13 cellular contexts compared by ENCODE assay signal in the genomic region with DNA sequence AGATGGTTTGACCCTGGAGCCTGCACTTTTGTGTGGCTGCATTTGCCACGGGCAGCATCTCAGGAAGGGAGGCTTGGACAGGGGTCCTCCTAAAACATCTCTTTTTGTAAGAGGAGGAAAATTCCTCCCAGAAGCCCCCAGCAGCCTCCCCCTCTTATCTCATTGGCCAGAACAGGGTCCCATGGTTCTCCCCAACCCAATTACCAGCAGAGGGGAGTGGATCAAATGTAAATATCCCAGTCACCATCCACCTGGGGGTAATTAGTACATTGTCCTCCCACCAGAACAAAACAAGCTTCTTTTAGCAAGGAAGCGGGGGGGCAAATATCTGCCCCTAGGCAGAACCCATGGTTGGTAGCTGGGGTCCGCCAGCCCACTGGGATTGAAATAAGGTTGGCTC. TPM values are rescaled to one million over a fixed set of nuclear protein-coding genes. Genes with fewer than 3 reads are reported as not detected.
DNase-seq lines count a peak whose midpoint lies in the region; ATAC-seq and TF ChIP-seq lines count a peak whose summit lies in the region.
"Had no signal": no experiment of that assay in that cellular context is flagged by ENCODE, and none has a peak within 500 bp of the region (broad histone marks: within the 10 kb centered on the region; RNA-seq: fewer than 3 reads in every experiment).

No MANE protein-coding gene starts in this region.

- ATAC-seq in heart right ventricle (no peak), GM21825 (IDR thresholded peaks at IDR 0.05; ENCODE audit: unreplicated experiment) (no peak)
- ATAC-seq: stimulated activated naive CD8-positive, alpha-beta T cell treated with anti-CD3 and anti-CD28 coated beads, Interleukin-15, Interleukin-2, amounts not matched to agents 100 U/mL and 50 U/mL, for 24 hours had no signal

- in situ Hi-C loops in brain microvascular endothelial cell (cut with HindIII; ENCODE audit: low pct_ligation_motif_present, low sequenced_read_pairs) = loop anchor here (25.0 kb wide), 1 partner anchor 95 kb away; a partner anchor contains a TSS
- in situ Hi-C loops in KBM-7 (cut with MboI; ENCODE audit: low pct_unique_long_range_greater_than_20kb, low sequenced_read_pairs) = no loop called here
- in situ Hi-C loops in GM13976 (cut with MboI; ENCODE audit: low sequenced_read_pairs, unreplicated experiment) = no loop called here

- H3K4me1 ChIP-seq in left ventricle myocardium inferior = peaks cover 7% of the 10 kb centered on the region
- peaks cover 0 to 9% (median 4%) of the 10 kb centered on the region in 9 donors for H3K4me1 ChIP-seq in heart right ventricle
- peaks cover 13% of the 10 kb centered on the region for H3K4me1 ChIP-seq in NT2/D1 (ENCODE audit: insufficient read depth, insufficient read length)
- peaks cover 15% of the 10 kb centered on the region; the same call in 1 of the 2 replicates for H3K4me1 ChIP-seq in iPS-20b (ENCODE audit: insufficient read depth, low read length)
- H3K4me1 ChIP-seq: SJSA1 had no signal

- no peak for TF ChIP-seq CTCF in left ventricle myocardium inferior (IDR thresholded peaks at IDR 0.05; ENCODE audit: borderline replicate concordance)
- no peak for TF ChIP-seq CTCF in heart right ventricle (IDR thresholded peaks at IDR 0.05)
- TF ChIP-seq CTCF in brain microvascular endothelial cell (IDR thresholded peaks at IDR 0.05; ENCODE audit: low read depth, low read length, missing control alignments) = no peak
- no peak for TF ChIP-seq CTCF in GM13976 (IDR thresholded peaks at IDR 0.05; ENCODE audit: borderline replicate concordance, control extremely low read depth, extremely low read depth, insufficient read depth, missing control alignments)

- H3K27me3 ChIP-seq in left ventricle myocardium inferior (ENCODE audit: low read depth) (no peaks in the 10 kb centered on the region), heart right ventricle (no peaks in the 10 kb centered on the region), NT2/D1 (ENCODE audit: insufficient read depth, insufficient read length) (no peaks in the 10 kb centered on the region), iPS-20b (ENCODE audit: insufficient read depth, low read length) (no peaks in the 10 kb centered on the region), brain microvascular endothelial cell (replicated peaks) (no peaks in the 10 kb centered on the region)
- H3K27me3 ChIP-seq: SJSA1 had no signal

- H3K27ac ChIP-seq in left ventricle myocardium inferior (replicated peaks) (peak overlapping the region; percentile 36), heart right ventricle (peak overlapping the region in 3 of 10 donors; percentile 6 to 56 (median 35)), iPS-20b (ENCODE audit: low read length) (peak overlapping the region; percentile 65), brain microvascular endothelial cell (no peak overlapping the region)
- H3K27ac ChIP-seq: SJSA1 had no signal

- intact Hi-C loops in left ventricle myocardium inferior (cut with micrococcal nuclease) (no loop called here), heart right ventricle (cut with DNase I) (no loop called here)

- H3K9ac ChIP-seq in NT2/D1 (ENCODE audit: insufficient read length, low read depth) (peak overlapping the region; percentile 89), iPS-20b (ENCODE audit: low read depth, low read length) (peak overlapping the region; percentile 78; the same call in 1 of the 2 replicates)

- no peaks in the 10 kb centered on the region for H3K9me3 ChIP-seq in left ventricle myocardium inferior (replicated peaks)
- no peaks in the 10 kb centered on the region for H3K9me3 ChIP-seq in heart right ventricle
- H3K9me3 ChIP-seq in NT2/D1 (ENCODE audit: insufficient read depth, low read length) = no peaks in the 10 kb centered on the region
- H3K9me3 ChIP-seq in iPS-20b (ENCODE audit: insufficient read depth, low read depth, low read length) = no peaks in the 10 kb centered on the region
- H3K9me3 ChIP-seq: SJSA1 had no signal

- DNase-seq in left ventricle myocardium inferior (no peak), heart right ventricle (no peak), NT2/D1 (ENCODE audit: low read depth, low spot score) (peak; percentile 38), brain microvascular endothelial cell (no peak), KBM-7 (no peak), GM13976 (ENCODE audit: low spot score) (no peak)
- DNase-seq: activated CD4-positive, alpha-beta memory T cell treated with anti-CD3 and anti-CD28 coated beads for 36 hours; NCI-H1105 treated with DMSO at 0.1 percent for 48 hours; stimulated activated naive CD8-positive, alpha-beta T cell treated with anti-CD3 and anti-CD28 coated beads, Interleukin-15, Interleukin-2, amounts not matched to agents 100 U/mL and 50 U/mL, for 24 hours had no signal

- no peaks in the 10 kb centered on the region for H3K36me3 ChIP-seq in left ventricle myocardium inferior
- H3K36me3 ChIP-seq in heart right ventricle = no peaks in the 10 kb centered on the region
- no peaks in the 10 kb centered on the region for H3K36me3 ChIP-seq in NT2/D1 (ENCODE audit: insufficient read depth, insufficient read length, low read length)
- H3K36me3 ChIP-seq in iPS-20b (ENCODE audit: insufficient read depth, low read depth, low read length) = no peaks in the 10 kb centered on the region
- no peaks in the 10 kb centered on the region for H3K36me3 ChIP-seq in brain microvascular endothelial cell (replicated peaks)
- H3K36me3 ChIP-seq: SJSA1 had no signal

- H3K4me3 ChIP-seq in left ventricle myocardium inferior (no peak overlapping the region), heart right ventricle (no peak overlapping the region), NT2/D1 (ENCODE audit: insufficient read length, low read depth) (peak overlapping the region; percentile 4), iPS-20b (ENCODE audit: low read length) (peak overlapping the region; percentile 49; the same call in 1 of the 2 replicates), brain microvascular endothelial cell (ENCODE audit: low read depth, low read length) (no peak overlapping the region)
- H3K4me3 ChIP-seq: SJSA1 had no signal

- 46 to 55% methylated on average over 3 of the region's 3 CpGs for WGBS in heart right ventricle, 2 donors

RNA-seq across cellular contexts. Expression of a gene that starts 44.7 kb away (rescaled TPM):
- 30.2 TPM for total RNA-seq in left ventricle myocardium inferior
- 10 to 100 TPM; 10.9 to 49.3 (median 23.9) TPM for total RNA-seq in heart right ventricle
- polyA plus RNA-seq in heart right ventricle = 10 to 100 TPM; 17.7 to 64.7 TPM
- total RNA-seq: activated CD4-positive, alpha-beta memory T cell treated with anti-CD3 and anti-CD28 coated beads for 36 hours; activated T-helper 1 cell treated with anti-CD3 and anti-CD28 coated beads, Interleukin-12 subunit alpha, Interleukin-12 subunit beta, Interleukin-2, Interleukin-4 antibody, amounts not matched to agents 30 ng/mL and 10 ng/mL and 1 ng/mL, durations not matched to agents 14 hours and 24 hours and 36 hours had no signal

Comparison
In these comparisons a context has a peak if more than half of its experiments do, and no peak if none do; other contexts are left out.
1. H3K4me3 ChIP-seq: peak in NT2/D1 (single experiment) and iPS-20b (single experiment); none in left ventricle myocardium inferior (single experiment), heart right ventricle (0 of 10) and brain microvascular endothelial cell (single experiment).